In genomic region chr19:1275976-1276619, GRCh38 we compare ENCODE assay signal across 8 cellular contexts. TPM values are rescaled to one million over a fixed set of nuclear protein-coding genes. Genes with fewer than 3 reads are reported as not detected.
DNase-seq lines count a peak whose midpoint lies in the region; ATAC-seq, FAIRE-seq and TF ChIP-seq lines count a peak whose summit lies in the region.

No MANE protein-coding gene starts in this region.

- no peaks in the 10 kb centered on the region for H3K9me3 Mint-ChIP-seq in CD8-positive, alpha-beta memory T cell

- H3K9ac ChIP-seq in PC-3 (ENCODE audit: low read length) (peak overlapping the region; percentile 92), endothelial cell of umbilical vein (replicated peaks; ENCODE audit: extremely low read depth, insufficient read depth, low read length) (peak overlapping the region; percentile 70)

- H3K9me1 ChIP-seq in endothelial cell of umbilical vein (replicated peaks; ENCODE audit: control insufficient read depth, extremely low read depth, insufficient read depth, low read length): no peaks in the 10 kb centered on the region

- no peak for FAIRE-seq in endothelial cell of umbilical vein (lab: Jason Lieb, UNC)

- no peak for ATAC-seq in PC-3
- no peak for ATAC-seq in GM19351 (IDR thresholded peaks at IDR 0.05; ENCODE audit: unreplicated experiment)
- ATAC-seq in left colon: no peak

- peaks cover 0 to 6% of the 10 kb centered on the region in 2 donors for H3K27me3 Mint-ChIP-seq in CD8-positive, alpha-beta memory T cell

- no peaks in the 10 kb centered on the region for H3F3A ChIP-seq in PC-3 (ENCODE audit: low read length, unreplicated experiment)

- BruUV-seq in PC-3 (replicated peaks; lab: Mats Ljungman, UMichigan) (TSS peak; percentile 28), endothelial cell of umbilical vein (replicated peaks; lab: Mats Ljungman, UMichigan) (TSS peak; percentile 1)

- no peak for DNase-seq in CD8-positive, alpha-beta memory T cell
- DNase-seq in PC-3 (no peak), endothelial cell of umbilical vein (ENCODE audit: low read depth, low spot score) (no peak), osteoblast (ENCODE audit: insufficient read length, low spot score, missing footprints) (peak; percentile 93), NCI-H2029 treated with DMSO at 0.1 percent for 48 hours (lab: John Stamatoyannopoulos, UW) (no peak), activated gamma-delta T cell (lab: John Stamatoyannopoulos, UW) (no peak), left colon (no peak)

- intact Hi-C loops in PC-3 (cut with micrococcal nuclease): loop anchor here (10.0 kb wide), 1 partner anchor 79 kb away; a partner anchor contains a TSS
- intact Hi-C loops in endothelial cell of umbilical vein (cut with micrococcal nuclease): no loop called here
- intact Hi-C loops in left colon (cut with DNase I, micrococcal nuclease): no loop called here

- peak overlapping the region; percentile 95 for H3K4me2 ChIP-seq in PC-3 (ENCODE audit: low read length)
- H3K4me2 ChIP-seq in endothelial cell of umbilical vein (ENCODE audit: insufficient read depth, low read length): peak overlapping the region; percentile 74
- H3K4me2 ChIP-seq in osteoblast (ENCODE audit: insufficient read depth, low read length): peak overlapping the region; percentile 92

- no peaks in the 10 kb centered on the region for H3K27me3 ChIP-seq in CD8-positive, alpha-beta memory T cell (ENCODE audit: insufficient read depth, low read length, poor library complexity, severe bottlenecking)
- H3K27me3 ChIP-seq in PC-3 (ENCODE audit: low read length): no peaks in the 10 kb centered on the region
- H3K27me3 ChIP-seq in endothelial cell of umbilical vein (ENCODE audit: control insufficient read depth in 2 of 2, insufficient read depth in 2 of 2, low read length in 2 of 2): no peaks in the 10 kb centered on the region
- H3K27me3 ChIP-seq in osteoblast (ENCODE audit: insufficient read depth, low read length): no peaks in the 10 kb centered on the region

- no peaks in the 10 kb centered on the region for H3K9me3 ChIP-seq in CD8-positive, alpha-beta memory T cell (ENCODE audit: low read length)
- no peaks in the 10 kb centered on the region for H3K9me3 ChIP-seq in PC-3 (ENCODE audit: low read length)
- no peaks in the 10 kb centered on the region for H3K9me3 ChIP-seq in endothelial cell of umbilical vein (replicated peaks; ENCODE audit: control insufficient read depth, insufficient read depth, low read length)
- no peaks in the 10 kb centered on the region for H3K9me3 ChIP-seq in osteoblast (ENCODE audit: low read depth, low read length)

- peaks cover 57% of the 10 kb centered on the region for H3K79me2 ChIP-seq in PC-3 (ENCODE audit: low read length)
- H3K79me2 ChIP-seq in endothelial cell of umbilical vein (ENCODE audit: control insufficient read depth, insufficient read depth, low read length): peaks cover 32% of the 10 kb centered on the region
- peaks cover 50% of the 10 kb centered on the region for H3K79me2 ChIP-seq in osteoblast (ENCODE audit: insufficient read depth, low read length)

- H3K4me1 Mint-ChIP-seq in CD8-positive, alpha-beta memory T cell: peaks cover 41 to 54% (median 44%) of the 10 kb centered on the region in 3 donors

- CTCF ChIA-PET in CD8-positive, alpha-beta memory T cell (lab: Charles Lee): interaction anchor here (1.8 kb wide), 1 partner anchor 32 kb away, joined by 12 read pairs; no protein-coding TSS in a partner anchor
- CTCF ChIA-PET in PC-3 (lab: Charles Lee) (no interaction called here), endothelial cell of umbilical vein (lab: Charles Lee) (interaction anchor here (1.0 to 1.7 kb wide), 3 partner anchors 10 to 167 kb away, joined by 3 to 18 read pairs (median 9); no protein-coding TSS in a partner anchor)

- POLR2A ChIA-PET in CD8-positive, alpha-beta memory T cell (lab: Charles Lee): interaction anchor here (0.6 to 1.8 kb wide), 2 partner anchors 31 to 75 kb away, joined by 5 to 15 read pairs; no protein-coding TSS in a partner anchor
- POLR2A ChIA-PET in PC-3 (lab: Charles Lee; ENCODE audit: unreplicated experiment): no interaction called here
- POLR2A ChIA-PET in endothelial cell of umbilical vein (lab: Charles Lee): no interaction called here

- dilution Hi-C loops in endothelial cell of umbilical vein (cut with MboI; ENCODE audit: extremely low pct_ligation_motif_present, low sequenced_read_pairs): no loop called here

- peaks cover 11 to 60% (median 18%) of the 10 kb centered on the region in 3 donors for H3K36me3 Mint-ChIP-seq in CD8-positive, alpha-beta memory T cell

- H3K27ac ChIP-seq in CD8-positive, alpha-beta memory T cell (ENCODE audit: low read depth, low read length): peak overlapping the region; percentile 92
- peak overlapping the region; percentile 95 for H3K27ac ChIP-seq in PC-3 (ENCODE audit: low read length)
- peak overlapping the region; percentile 62 for H3K27ac ChIP-seq in endothelial cell of umbilical vein (ENCODE audit: insufficient read depth, low read depth, low read length)
- H3K27ac ChIP-seq in osteoblast (ENCODE audit: low read depth, low read length): peak overlapping the region; percentile 86

- H3K27ac Mint-ChIP-seq in CD8-positive, alpha-beta memory T cell: peak overlapping the region; percentile 89 to 98 (median 94)

- no peak for TF ChIP-seq CTCF in PC-3 (conservative IDR thresholded peaks at IDR 0.05; ENCODE audit: low read depth, low read length)
- no peak for TF ChIP-seq CTCF in endothelial cell of umbilical vein (IDR thresholded peaks at IDR 0.05; ENCODE audit: extremely low read depth in 1 of 2, insufficient read depth in 1 of 2, low read depth in 1 of 2, low read length in 2 of 2)
- TF ChIP-seq CTCF in osteoblast (IDR thresholded peaks at IDR 0.05; ENCODE audit: extremely low read depth, low read depth, low read length): no peak

- peaks cover 47% of the 10 kb centered on the region for H3K36me3 ChIP-seq in CD8-positive, alpha-beta memory T cell (ENCODE audit: insufficient read depth, low read length)
- H3K36me3 ChIP-seq in PC-3 (ENCODE audit: low read depth, low read length): peaks cover 6% of the 10 kb centered on the region; the same call in 1 of the 2 replicates
- H3K36me3 ChIP-seq in endothelial cell of umbilical vein (ENCODE audit: control insufficient read depth in 2 of 2, extremely low read depth in 1 of 2, insufficient read depth in 2 of 2, low read length in 2 of 2): peaks cover 21 to 36% of the 10 kb centered on the region in 2 experiments
- H3K36me3 ChIP-seq in osteoblast (ENCODE audit: insufficient read depth, low read length): peaks cover 61% of the 10 kb centered on the region

- H3K4me1 ChIP-seq in CD8-positive, alpha-beta memory T cell (ENCODE audit: insufficient read depth, low read length): peaks cover 54% of the 10 kb centered on the region
- H3K4me1 ChIP-seq in PC-3 (ENCODE audit: insufficient read depth, low read length): peaks cover 45% of the 10 kb centered on the region
- H3K4me1 ChIP-seq in endothelial cell of umbilical vein (ENCODE audit: control insufficient read depth, extremely low read depth, insufficient read depth, low read length): peaks cover 23% of the 10 kb centered on the region
- peaks cover 31% of the 10 kb centered on the region for H3K4me1 ChIP-seq in osteoblast (ENCODE audit: insufficient read depth, low read length)

- peak overlapping the region; percentile 74 for H3K4me3 ChIP-seq in CD8-positive, alpha-beta memory T cell (ENCODE audit: low read length)
- H3K4me3 ChIP-seq in PC-3 (ENCODE audit: low read length) (peak overlapping the region; percentile 70), endothelial cell of umbilical vein (replicated peaks in 1 of 3; ENCODE audit: insufficient read depth in 1 of 3, low read depth in 1 of 3, low read length in 3 of 3) (peak overlapping the region; percentile 9 to 78 (median 53)), osteoblast (ENCODE audit: insufficient read depth, low read length) (peak overlapping the region; percentile 77)

- H4K20me1 ChIP-seq in PC-3 (ENCODE audit: low read length) (no peaks in the 10 kb centered on the region), endothelial cell of umbilical vein (replicated peaks; ENCODE audit: control insufficient read depth, extremely low read depth, insufficient read depth, low read length) (no peaks in the 10 kb centered on the region), osteoblast (ENCODE audit: insufficient read depth, low read length) (peaks cover 39% of the 10 kb centered on the region)

- H3K4me3 Mint-ChIP-seq in CD8-positive, alpha-beta memory T cell: peak overlapping the region; percentile 79 to 87 (median 84)

- peak overlapping the region; percentile 57 for H2AFZ ChIP-seq in PC-3 (ENCODE audit: low read length)
- H2AFZ ChIP-seq in endothelial cell of umbilical vein (ENCODE audit: low read depth, low read length): peak overlapping the region; percentile 72
- H2AFZ ChIP-seq in osteoblast (ENCODE audit: low read length): peak overlapping the region; percentile 46

- H3K9me2 ChIP-seq in PC-3 (replicated peaks; ENCODE audit: low read length): no peaks in the 10 kb centered on the region

- no peak for TF ChIP-seq POLR2A in endothelial cell of umbilical vein (IDR thresholded peaks at IDR 0.05; ENCODE audit: low read depth, low read length)

RNA-seq across cellular contexts. Expression of gene FAM174C, which starts 0.8 kb away (rescaled TPM):
- 100 to 1,000 TPM; 113 TPM for total RNA-seq in CD8-positive, alpha-beta memory T cell
- polyA plus RNA-seq in CD8-positive, alpha-beta memory T cell: 100 TPM
- total RNA-seq in PC-3 (2014; rRNA removed) (110 and 133 TPM in 2 replicates), endothelial cell of umbilical vein (46.7 and 47.5 TPM in 2 replicates), osteoblast (21.8 and 25.0 TPM in 2 replicates), left colon (10 to 100 TPM; 43.7 to 48.9 TPM)
- 83.9 and 127 TPM in 2 replicates for polyA plus RNA-seq in endothelial cell of umbilical vein
- 45.5 and 62.4 TPM in 2 replicates for polyA plus RNA-seq in endothelial cell of umbilical vein (2011; cell fraction: cytosol; rRNA removed)
- 22.4 and 27.0 TPM in 2 replicates for polyA plus RNA-seq in endothelial cell of umbilical vein (2011; cell fraction: nucleus; rRNA removed)
- polyA plus RNA-seq in endothelial cell of umbilical vein (2012): 36.7 and 43.6 TPM in 2 replicates
- 10.6 and 15.2 TPM in 2 replicates for polyA minus RNA-seq in endothelial cell of umbilical vein
- polyA minus RNA-seq in endothelial cell of umbilical vein (2011; cell fraction: cytosol; rRNA and poly(A)+ RNA removed): 70.9 TPM
- 5.8 and 8.0 TPM in 2 replicates for polyA minus RNA-seq in endothelial cell of umbilical vein (2011; cell fraction: nucleus; rRNA and poly(A)+ RNA removed)

RNA-seq across cellular contexts. Expression of gene CIRBP, which starts 7.0 kb away (rescaled TPM):
- 100 to 1,000 TPM; 253 to 258 TPM for total RNA-seq in CD8-positive, alpha-beta memory T cell
- 238 TPM for polyA plus RNA-seq in CD8-positive, alpha-beta memory T cell
- 136 and 197 TPM in 2 replicates for total RNA-seq in PC-3 (2014; rRNA removed)
- total RNA-seq in endothelial cell of umbilical vein: 225 and 229 TPM in 2 replicates
- 267 and 439 TPM in 2 replicates for polyA plus RNA-seq in endothelial cell of umbilical vein
- 345 and 381 TPM in 2 replicates for polyA plus RNA-seq in endothelial cell of umbilical vein (2011; cell fraction: cytosol; rRNA removed)
- polyA plus RNA-seq in endothelial cell of umbilical vein (2011; cell fraction: nucleus; rRNA removed): 851 and 1,301 TPM in 2 replicates
- 199 and 231 TPM in 2 replicates for polyA plus RNA-seq in endothelial cell of umbilical vein (2012)
- polyA minus RNA-seq in endothelial cell of umbilical vein: 136 and 186 TPM in 2 replicates
- polyA minus RNA-seq in endothelial cell of umbilical vein (2011; cell fraction: cytosol; rRNA and poly(A)+ RNA removed): 43.9 TPM
- polyA minus RNA-seq in endothelial cell of umbilical vein (2011; cell fraction: nucleus; rRNA and poly(A)+ RNA removed): 105 and 121 TPM in 2 replicates
- total RNA-seq in osteoblast: 300 and 380 TPM in 2 replicates
- total RNA-seq in left colon: 100 to 1,000 TPM; 220 to 267 TPM

RNA-seq across cellular contexts. Expression of gene EFNA2, which starts 9.6 kb away (rescaled TPM):
- not detected for total RNA-seq in CD8-positive, alpha-beta memory T cell
- polyA plus RNA-seq in CD8-positive, alpha-beta memory T cell: not detected
- total RNA-seq in PC-3 (2014; rRNA removed): not detected in 2 replicates
- total RNA-seq in endothelial cell of umbilical vein: 1.1 and 2.5 TPM in 2 replicates
- 0.52 and 0.99 TPM in 2 replicates for polyA plus RNA-seq in endothelial cell of umbilical vein
- polyA plus RNA-seq in endothelial cell of umbilical vein (2011; cell fraction: cytosol; rRNA removed): 0.31 and 0.58 TPM in 2 replicates
- polyA plus RNA-seq in endothelial cell of umbilical vein (2011; cell fraction: nucleus; rRNA removed): 0.36 and 0.42 TPM in 2 replicates
- 0.44 and 1.2 TPM in 2 replicates for polyA plus RNA-seq in endothelial cell of umbilical vein (2012)
- not detected in 2 replicates for polyA minus RNA-seq in endothelial cell of umbilical vein
- 2.5 TPM for polyA minus RNA-seq in endothelial cell of umbilical vein (2011; cell fraction: cytosol; rRNA and poly(A)+ RNA removed)
- polyA minus RNA-seq in endothelial cell of umbilical vein (2011; cell fraction: nucleus; rRNA and poly(A)+ RNA removed): not detected in 2 replicates
- not detected in 2 replicates for total RNA-seq in osteoblast
- 10 to 100 TPM; 83.8 to 85.4 TPM for total RNA-seq in left colon

RNA-seq across cellular contexts. Expression of gene MIDN, which starts 27.7 kb away (rescaled TPM):
- total RNA-seq in CD8-positive, alpha-beta memory T cell: 10 to 100 TPM; 39.8 to 45.3 TPM
- 14.6 TPM for polyA plus RNA-seq in CD8-positive, alpha-beta memory T cell
- 17.3 and 41.8 TPM in 2 replicates for total RNA-seq in PC-3 (2014; rRNA removed)
- total RNA-seq in endothelial cell of umbilical vein: 85.9 and 107 TPM in 2 replicates
- 20.0 and 23.6 TPM in 2 replicates for polyA plus RNA-seq in endothelial cell of umbilical vein
- 8.3 and 13.6 TPM in 2 replicates for polyA plus RNA-seq in endothelial cell of umbilical vein (2011; cell fraction: cytosol; rRNA removed)
- 26.3 and 27.8 TPM in 2 replicates for polyA plus RNA-seq in endothelial cell of umbilical vein (2011; cell fraction: nucleus; rRNA removed)
- polyA plus RNA-seq in endothelial cell of umbilical vein (2012): 16.1 and 27.1 TPM in 2 replicates
- polyA minus RNA-seq in endothelial cell of umbilical vein: 13.6 and 16.8 TPM in 2 replicates
- 34.1 TPM for polyA minus RNA-seq in endothelial cell of umbilical vein (2011; cell fraction: cytosol; rRNA and poly(A)+ RNA removed)
- 10.2 and 42.0 TPM in 2 replicates for polyA minus RNA-seq in endothelial cell of umbilical vein (2011; cell fraction: nucleus; rRNA and poly(A)+ RNA removed)
- total RNA-seq in osteoblast: 14.4 and 19.9 TPM in 2 replicates
- 100 to 1,000 TPM; 202 to 276 TPM for total RNA-seq in left colon

RNA-seq across cellular contexts. Expression of gene ATP5F1D, which starts 34.5 kb away (rescaled TPM):
- total RNA-seq in CD8-positive, alpha-beta memory T cell: 100 to 1,000 TPM; 179 to 180 TPM
- 271 TPM for polyA plus RNA-seq in CD8-positive, alpha-beta memory T cell
- total RNA-seq in PC-3 (2014; rRNA removed) (102 and 187 TPM in 2 replicates), endothelial cell of umbilical vein (190 and 192 TPM in 2 replicates), osteoblast (12.4 and 13.8 TPM in 2 replicates), left colon (100 to 1,000 TPM; 341 to 530 TPM)
- polyA plus RNA-seq in endothelial cell of umbilical vein: 167 and 236 TPM in 2 replicates
- polyA plus RNA-seq in endothelial cell of umbilical vein (2011; cell fraction: cytosol; rRNA removed): 55.6 and 104 TPM in 2 replicates
- polyA plus RNA-seq in endothelial cell of umbilical vein (2011; cell fraction: nucleus; rRNA removed): 31.6 and 37.8 TPM in 2 replicates
- 93.2 and 184 TPM in 2 replicates for polyA plus RNA-seq in endothelial cell of umbilical vein (2012)
- 27.5 and 56.7 TPM in 2 replicates for polyA minus RNA-seq in endothelial cell of umbilical vein
- 231 TPM for polyA minus RNA-seq in endothelial cell of umbilical vein (2011; cell fraction: cytosol; rRNA and poly(A)+ RNA removed)
- polyA minus RNA-seq in endothelial cell of umbilical vein (2011; cell fraction: nucleus; rRNA and poly(A)+ RNA removed): 9.3 and 13.8 TPM in 2 replicates

Comparison
In these comparisons a context has a peak if more than half of its experiments do, and no peak if none do; other contexts are left out.
1. RNA of gene EFNA2, which starts 9.6 kb away (total RNA-seq): 83.8 to 85.4 TPM in left colon; 1.1 to 2.5 TPM in endothelial cell of umbilical vein, not detected in CD8-positive, alpha-beta memory T cell, not detected in PC-3 and not detected in osteoblast; every median in the first group is over 10 times any median in the second.
2. Peak in every context shown above with its lines, with median percentiles within 50 percentile points of each other: H3K27ac ChIP-seq, H3K4me3 ChIP-seq, H2AFZ ChIP-seq and H3K4me2 ChIP-seq.